In the genomic region with DNA sequence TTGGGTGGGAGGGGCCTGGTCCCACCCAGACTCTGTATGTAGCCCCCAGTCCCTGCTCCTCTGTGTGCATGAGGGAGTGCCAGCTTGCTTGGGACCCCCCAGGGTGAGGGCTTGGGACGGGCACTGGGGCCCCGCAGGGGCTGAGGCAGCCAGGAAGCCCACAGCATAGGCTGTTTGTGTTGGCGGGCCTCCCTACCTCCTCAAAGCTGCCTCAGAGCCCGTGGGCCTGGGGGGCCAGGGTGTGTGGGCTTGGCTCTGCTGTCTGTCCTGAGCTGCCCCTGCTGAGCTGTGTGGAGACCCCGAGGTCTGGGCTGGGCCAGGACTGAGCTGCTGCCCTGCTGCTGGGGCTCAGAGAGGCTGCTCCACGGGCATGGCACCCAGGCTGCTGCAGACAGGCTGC, we compare ENCODE assay signal across 1 cellular context.
TF ChIP-seq lines count a peak whose summit lies in the region.

No MANE protein-coding gene starts in this region.

TF ChIP-seq in HEK293, 187 proteins besides CTCF, POLR2A, EP300 and RAD21 (continued from another document):
- TF ChIP-seq ZNF624 (tag by site-specific recombination; IDR thresholded peaks at IDR 0.05), result no peak
- TF ChIP-seq, protein P1, sequence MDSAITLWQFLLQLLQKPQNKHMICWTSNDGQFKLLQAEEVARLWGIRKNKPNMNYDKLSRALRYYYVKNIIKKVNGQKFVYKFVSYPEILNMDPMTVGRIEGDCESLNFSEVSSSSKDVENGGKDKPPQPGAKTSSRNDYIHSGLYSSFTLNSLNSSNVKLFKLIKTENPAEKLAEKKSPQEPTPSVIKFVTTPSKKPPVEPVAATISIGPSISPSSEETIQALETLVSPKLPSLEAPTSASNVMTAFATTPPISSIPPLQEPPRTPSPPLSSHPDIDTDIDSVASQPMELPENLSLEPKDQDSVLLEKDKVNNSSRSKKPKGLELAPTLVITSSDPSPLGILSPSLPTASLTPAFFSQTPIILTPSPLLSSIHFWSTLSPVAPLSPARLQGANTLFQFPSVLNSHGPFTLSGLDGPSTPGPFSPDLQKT (IDR thresholded peaks at IDR 0.05; ENCODE audit: borderline replicate concordance, low read depth, low read length), result no peak
- TF ChIP-seq SP2 (tag by site-specific recombination; IDR thresholded peaks at IDR 0.05), result no peak
- TF ChIP-seq ZNF629 (tag by site-specific recombination; IDR thresholded peaks at IDR 0.05), result no peak
- no peak for TF ChIP-seq ZNF510 (tag by site-specific recombination; IDR thresholded peaks at IDR 0.05; ENCODE audit: insufficient replicate concordance)
- no peak for TF ChIP-seq ZNF423 (tag by site-specific recombination; IDR thresholded peaks at IDR 0.05)
- no peak for TF ChIP-seq SP7 (tag by site-specific recombination; IDR thresholded peaks at IDR 0.05)
- TF ChIP-seq, protein P2, sequence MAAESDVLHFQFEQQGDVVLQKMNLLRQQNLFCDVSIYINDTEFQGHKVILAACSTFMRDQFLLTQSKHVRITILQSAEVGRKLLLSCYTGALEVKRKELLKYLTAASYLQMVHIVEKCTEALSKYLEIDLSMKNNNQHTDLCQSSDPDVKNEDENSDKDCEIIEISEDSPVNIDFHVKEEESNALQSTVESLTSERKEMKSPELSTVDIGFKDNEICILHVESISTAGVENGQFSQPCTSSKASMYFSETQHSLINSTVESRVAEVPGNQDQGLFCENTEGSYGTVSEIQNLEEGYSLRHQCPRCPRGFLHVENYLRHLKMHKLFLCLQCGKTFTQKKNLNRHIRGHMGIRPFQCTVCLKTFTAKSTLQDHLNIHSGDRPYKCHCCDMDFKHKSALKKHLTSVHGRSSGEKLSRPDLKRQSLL (tag by site-specific recombination; IDR thresholded peaks at IDR 0.05), result no peak
- no peak for TF ChIP-seq KLF10 (tag by site-specific recombination; IDR thresholded peaks at IDR 0.05)
- no peak for TF ChIP-seq ZNF555 (tag by site-specific recombination; conservative IDR thresholded peaks at IDR 0.05)
- no peak for TF ChIP-seq ZNF707 (tag by site-specific recombination; IDR thresholded peaks at IDR 0.05)
